12 cellular contexts compared by ENCODE assay signal in genomic region chrX:71636438-71637252, GRCh38. TPM values are rescaled to one million over a fixed set of nuclear protein-coding genes. Genes with fewer than 3 reads are reported as not detected.
A peak's percentile ranks its signal among the peaks of the same experiment; 100 is the strongest.
DNase-seq lines count a peak whose midpoint lies in the region; ATAC-seq and TF ChIP-seq lines count a peak whose summit lies in the region.
"Had no signal": no experiment of that assay in that cellular context is flagged by ENCODE, and none has a peak within 500 bp of the region (broad histone marks: within the 10 kb centered on the region; RNA-seq: fewer than 3 reads in every experiment).

No MANE protein-coding gene starts in this region.

- no peaks in the 10 kb centered on the region for H3K36me3 Mint-ChIP-seq in glutamatergic neuron (ENCODE audit: unreplicated experiment)

- no peak overlapping the region for H3K4me3 Mint-ChIP-seq in glutamatergic neuron (ENCODE audit: unreplicated experiment)

- no peaks in the 10 kb centered on the region for H4K20me1 ChIP-seq in BLaER1

- H3K4me2 ChIP-seq in BLaER1, result peak overlapping the region; percentile 61

- no peak overlapping the region for H3K27ac ChIP-seq in BLaER1
- H3K27ac ChIP-seq: pancreas had no signal

- no peaks in the 10 kb centered on the region for H3K9me3 ChIP-seq in BLaER1
- H3K9me3 ChIP-seq: pancreas had no signal

- no peak overlapping the region for H3K9ac ChIP-seq in BLaER1

- H3K9me3 Mint-ChIP-seq in glutamatergic neuron (ENCODE audit: unreplicated experiment), result no peaks in the 10 kb centered on the region

- DNase-seq in NCI-H2171 treated with DMSO at 0.1 percent for 48 hours (lab: John Stamatoyannopoulos, UW) (peak; percentile 65), dermis blood vessel endothelial cell (peak; percentile 48), NCI-H526 treated with DMSO at 0.1 percent for 48 hours (lab: John Stamatoyannopoulos, UW) (no peak), glutamatergic neuron (no peak), GF-D8 (lab: John Stamatoyannopoulos, UW) (no peak), NCI-H2029 treated with DMSO at 0.1 percent for 48 hours (lab: John Stamatoyannopoulos, UW) (no peak)
- DNase-seq: activated CD4-positive, alpha-beta T cell treated with anti-CD3 and anti-CD28 coated beads for 4 hours; DND-41; NCI-H446; pancreas had no signal

- no peak overlapping the region for H3K4me3 ChIP-seq in BLaER1
- H3K4me3 ChIP-seq: pancreas had no signal

- no peaks in the 10 kb centered on the region for H3K27me3 Mint-ChIP-seq in glutamatergic neuron (ENCODE audit: unreplicated experiment)

- H3K36me3 ChIP-seq in BLaER1, result no peaks in the 10 kb centered on the region
- H3K36me3 ChIP-seq: pancreas had no signal

- ATAC-seq in GM18511 (IDR thresholded peaks at IDR 0.05; ENCODE audit: unreplicated experiment), result peak; percentile 43

- no peak for TF ChIP-seq CTCF in glutamatergic neuron (IDR thresholded peaks at IDR 0.05; ENCODE audit: partially characterized antibody, unreplicated experiment)

- H3K4me1 ChIP-seq in BLaER1, result peaks cover 34% of the 10 kb centered on the region
- H3K4me1 ChIP-seq: pancreas had no signal

- peaks cover 71% of the 10 kb centered on the region for H3K27me3 ChIP-seq in BLaER1
- H3K27me3 ChIP-seq: pancreas had no signal

- no peak overlapping the region for H3K27ac Mint-ChIP-seq in glutamatergic neuron (ENCODE audit: unreplicated experiment)

- peaks cover 8% of the 10 kb centered on the region for H3K4me1 Mint-ChIP-seq in glutamatergic neuron (ENCODE audit: low read depth, unreplicated experiment)

RNA-seq across cellular contexts. Expression of gene CXCR3, which starts 18.3 kb away (rescaled TPM):
- not detected in 2 replicates for total RNA-seq in dermis blood vessel endothelial cell
- not detected for total RNA-seq in glutamatergic neuron (ENCODE audit: unreplicated experiment)

RNA-seq across cellular contexts. Expression of gene GCNA, which starts 58.4 kb away (rescaled TPM):
- total RNA-seq in dermis blood vessel endothelial cell (1.6 and 3.2 TPM in 2 replicates), glutamatergic neuron (ENCODE audit: unreplicated experiment) (2.5 TPM)

Comparison
In these comparisons a context has a peak if more than half of its experiments do, and no peak if none do; other contexts are left out.
1. DNase-seq: peak in NCI-H2171 treated with DMSO at 0.1 percent for 48 hours (single experiment) and dermis blood vessel endothelial cell (single experiment); none in NCI-H526 treated with DMSO at 0.1 percent for 48 hours (single experiment), glutamatergic neuron (single experiment), GF-D8 (single experiment) and NCI-H2029 treated with DMSO at 0.1 percent for 48 hours (single experiment).